Comparison of ENCODE assay signal across 11 cellular contexts in genomic region chr2:156445311-156446218, GRCh38. TPM values are rescaled to one million over a fixed set of nuclear protein-coding genes. Genes with fewer than 3 reads are reported as not detected.
A peak's percentile ranks its signal among the peaks of the same experiment; 100 is the strongest.
DNase-seq lines count a peak whose midpoint lies in the region; ATAC-seq and TF ChIP-seq lines count a peak whose summit lies in the region.
"Had no signal": no experiment of that assay in that cellular context is flagged by ENCODE, and none has a peak within 500 bp of the region (broad histone marks: within the 10 kb centered on the region; RNA-seq: fewer than 3 reads in every experiment).

No MANE protein-coding gene starts in this region.

- peak; percentile 80 for ATAC-seq in GM21381 (IDR thresholded peaks at IDR 0.05; ENCODE audit: unreplicated experiment)
- peak; percentile 71 for ATAC-seq in HG03520 (IDR thresholded peaks at IDR 0.05; ENCODE audit: unreplicated experiment)
- peak; percentile 66 for ATAC-seq in esophagus mucosa

- no peak for TF ChIP-seq CTCF in WERI-Rb-1 (IDR thresholded peaks at IDR 0.05; ENCODE audit: low read depth, low read length)

- H3K27ac ChIP-seq in WERI-Rb-1: no peak overlapping the region

- no peaks in the 10 kb centered on the region for H3K9me3 ChIP-seq in WERI-Rb-1 (ENCODE audit: severe bottlenecking)

- DNase-seq in AG08395 (ENCODE audit: low spot score) (peak; percentile 88), WERI-Rb-1 (no peak)
- no peak for DNase-seq in stimulated activated CD4-positive, alpha-beta T cell treated with anti-CD3 and anti-CD28 coated beads, Interleukin-2, amount 100 ng/mL, for 24 hours
- DNase-seq in activated CD4-positive, CD25-positive, alpha-beta regulatory T cell (lab: John Stamatoyannopoulos, UW): no peak
- DNase-seq in activated naive CD4-positive, alpha-beta T cell treated with anti-CD3 and anti-CD28 coated beads, Interleukin-2, amount 10 ng/mL, durations not matched to agents 7 days and 5 days: no peak
- DNase-seq: activated CD4-positive, alpha-beta T cell treated with anti-CD3 and anti-CD28 coated beads for 1 hour; DMS153; Kasumi-1 had no signal

- no peak overlapping the region for H3K27ac Mint-ChIP-seq in activated naive CD4-positive, alpha-beta T cell treated with anti-CD3 and anti-CD28 coated beads, Interleukin-2, amount 10 ng/mL, durations not matched to agents 7 days and 5 days

- CTCF ChIA-PET in activated naive CD4-positive, alpha-beta T cell treated with anti-CD3 and anti-CD28 coated beads, Interleukin-2, amount 10 ng/mL, durations not matched to agents 7 days and 5 days (lab: Charles Lee): interaction anchor here (0.7 kb wide), 1 partner anchor 557 kb away, joined by 3 read pairs; no protein-coding TSS in a partner anchor

- peaks cover 7% of the 10 kb centered on the region for H3K9me3 Mint-ChIP-seq in activated naive CD4-positive, alpha-beta T cell treated with anti-CD3 and anti-CD28 coated beads, Interleukin-2, amount 10 ng/mL, durations not matched to agents 7 days and 5 days

- H3K4me3 Mint-ChIP-seq in activated naive CD4-positive, alpha-beta T cell treated with anti-CD3 and anti-CD28 coated beads, Interleukin-2, amount 10 ng/mL, durations not matched to agents 7 days and 5 days: no peak overlapping the region

- no peaks in the 10 kb centered on the region; the same call in 1 of the 2 replicates for H3K36me3 ChIP-seq in WERI-Rb-1

- no peaks in the 10 kb centered on the region for H3K27me3 Mint-ChIP-seq in activated naive CD4-positive, alpha-beta T cell treated with anti-CD3 and anti-CD28 coated beads, Interleukin-2, amount 10 ng/mL, durations not matched to agents 7 days and 5 days

- H3K4me3 ChIP-seq in WERI-Rb-1 (ENCODE audit: low read depth, low read length): no peak overlapping the region

- H3K27me3 ChIP-seq in WERI-Rb-1 (ENCODE audit: insufficient read depth, low read depth, severe bottlenecking): no peaks in the 10 kb centered on the region

- H3K4me1 Mint-ChIP-seq in activated naive CD4-positive, alpha-beta T cell treated with anti-CD3 and anti-CD28 coated beads, Interleukin-2, amount 10 ng/mL, durations not matched to agents 7 days and 5 days: no peaks in the 10 kb centered on the region

- H3K36me3 Mint-ChIP-seq in activated naive CD4-positive, alpha-beta T cell treated with anti-CD3 and anti-CD28 coated beads, Interleukin-2, amount 10 ng/mL, durations not matched to agents 7 days and 5 days: peaks cover 20% of the 10 kb centered on the region

RNA-seq across cellular contexts. Expression of gene GPD2, which starts 9.4 kb away (rescaled TPM):
- total RNA-seq in esophagus mucosa: 56.1 TPM
